ENCODE assay signal across 7 cellular contexts in genomic region chr20:31517373-31517772, GRCh38. TPM values are rescaled to one million over a fixed set of nuclear protein-coding genes. Genes with fewer than 3 reads are reported as not detected.
A peak's percentile ranks its signal among the peaks of the same experiment; 100 is the strongest.
DNase-seq lines count a peak whose midpoint lies in the region; ATAC-seq, FAIRE-seq and TF ChIP-seq lines count a peak whose summit lies in the region.

No MANE protein-coding gene starts in this region.

- H3K4me1 ChIP-seq in Loucy (ENCODE audit: insufficient read depth, low read length, poor library complexity, severe bottlenecking) = peaks cover 31% of the 10 kb centered on the region

- H3K27ac ChIP-seq in brain microvascular endothelial cell = no peak overlapping the region

- peak overlapping the region; percentile 77 for H3K9ac ChIP-seq in Loucy (ENCODE audit: low read depth, low read length, poor library complexity, severe bottlenecking)

- no peaks in the 10 kb centered on the region for H3F3A ChIP-seq in Loucy (ENCODE audit: low read depth)

- in situ Hi-C loops in brain microvascular endothelial cell (cut with HindIII; ENCODE audit: low pct_ligation_motif_present, low sequenced_read_pairs) = no loop called here

- H3K4me3 ChIP-seq in Loucy (ENCODE audit: low read length, poor library complexity, severe bottlenecking) (peak overlapping the region; percentile 91), brain microvascular endothelial cell (ENCODE audit: low read depth, low read length) (no peak overlapping the region)

- H3K4me2 ChIP-seq in Loucy (ENCODE audit: low read depth, low read length, poor library complexity, severe bottlenecking) = peak overlapping the region; percentile 89

- H3K27me3 ChIP-seq in Loucy (ENCODE audit: insufficient read depth, low read length, poor library complexity, severe bottlenecking) (no peaks in the 10 kb centered on the region), brain microvascular endothelial cell (replicated peaks) (no peaks in the 10 kb centered on the region)

- H3K79me2 ChIP-seq in Loucy (ENCODE audit: insufficient read depth, low read length) = peaks cover 62% of the 10 kb centered on the region

- H2AFZ ChIP-seq in Loucy (ENCODE audit: low read length) = no peak overlapping the region

- ATAC-seq in HG03135 (IDR thresholded peaks at IDR 0.05; ENCODE audit: unreplicated experiment) = no peak

- H3K36me3 ChIP-seq in Loucy (ENCODE audit: insufficient read depth, low read length) (no peaks in the 10 kb centered on the region), brain microvascular endothelial cell (replicated peaks) (peaks cover 18% of the 10 kb centered on the region)

- TF ChIP-seq CTCF in Loucy (conservative IDR thresholded peaks at IDR 0.05; ENCODE audit: low read length) = peak; percentile 43; the same call in 1 of the 2 replicates
- peak; percentile 59 for TF ChIP-seq CTCF in brain microvascular endothelial cell (IDR thresholded peaks at IDR 0.05; ENCODE audit: low read depth, low read length, missing control alignments)

- no peak for FAIRE-seq in GM19239 (lab: Jason Lieb, UNC)

- no peaks in the 10 kb centered on the region for H3K9me2 ChIP-seq in Loucy (replicated peaks; ENCODE audit: low read depth, low read length)

- peaks cover 27% of the 10 kb centered on the region for H4K20me1 ChIP-seq in Loucy (ENCODE audit: insufficient read depth, low read length, poor library complexity, severe bottlenecking)

- peak; percentile 36 for DNase-seq in Daoy (ENCODE audit: low read depth)
- DNase-seq in brain microvascular endothelial cell = peak; percentile 45
- peak; percentile 55 for DNase-seq in mucosa of gallbladder (ENCODE audit: low spot score)
- no peak for DNase-seq in Ammon's horn (ENCODE audit: low spot score)
- no peak for DNase-seq in GM19239 (ENCODE audit: insufficient read length, low spot score)

- H3K9me3 ChIP-seq in Loucy (ENCODE audit: insufficient read depth, low read depth, low read length) = no peaks in the 10 kb centered on the region

RNA-seq across cellular contexts. Expression of gene HM13, which starts 3.1 kb away (rescaled TPM):
- 25.7 and 34.8 TPM in 2 replicates for total RNA-seq in Daoy (2014; rRNA removed; shearing (Covaris generic))
- 204 TPM for total RNA-seq in mucosa of gallbladder

RNA-seq across cellular contexts. Expression of gene REM1, which starts 42.3 kb away (rescaled TPM):
- total RNA-seq in Daoy (2014; rRNA removed; shearing (Covaris generic)) = not detected in 2 replicates
- total RNA-seq in mucosa of gallbladder = 2.3 TPM

RNA-seq across cellular contexts. Expression of gene DEFB124, which starts 42.4 kb away (rescaled TPM):
- not detected in 2 replicates for total RNA-seq in Daoy (2014; rRNA removed; shearing (Covaris generic))
- total RNA-seq in mucosa of gallbladder = 0.81 TPM

Comparison
In these comparisons a context has a peak if more than half of its experiments do, and no peak if none do; other contexts are left out.
1. DNase-seq: peak in Daoy (single experiment), brain microvascular endothelial cell (single experiment) and mucosa of gallbladder (single experiment); none in Ammon's horn (single experiment) and GM19239 (single experiment).